1 cellular context compared by ENCODE assay signal in the genomic region with DNA sequence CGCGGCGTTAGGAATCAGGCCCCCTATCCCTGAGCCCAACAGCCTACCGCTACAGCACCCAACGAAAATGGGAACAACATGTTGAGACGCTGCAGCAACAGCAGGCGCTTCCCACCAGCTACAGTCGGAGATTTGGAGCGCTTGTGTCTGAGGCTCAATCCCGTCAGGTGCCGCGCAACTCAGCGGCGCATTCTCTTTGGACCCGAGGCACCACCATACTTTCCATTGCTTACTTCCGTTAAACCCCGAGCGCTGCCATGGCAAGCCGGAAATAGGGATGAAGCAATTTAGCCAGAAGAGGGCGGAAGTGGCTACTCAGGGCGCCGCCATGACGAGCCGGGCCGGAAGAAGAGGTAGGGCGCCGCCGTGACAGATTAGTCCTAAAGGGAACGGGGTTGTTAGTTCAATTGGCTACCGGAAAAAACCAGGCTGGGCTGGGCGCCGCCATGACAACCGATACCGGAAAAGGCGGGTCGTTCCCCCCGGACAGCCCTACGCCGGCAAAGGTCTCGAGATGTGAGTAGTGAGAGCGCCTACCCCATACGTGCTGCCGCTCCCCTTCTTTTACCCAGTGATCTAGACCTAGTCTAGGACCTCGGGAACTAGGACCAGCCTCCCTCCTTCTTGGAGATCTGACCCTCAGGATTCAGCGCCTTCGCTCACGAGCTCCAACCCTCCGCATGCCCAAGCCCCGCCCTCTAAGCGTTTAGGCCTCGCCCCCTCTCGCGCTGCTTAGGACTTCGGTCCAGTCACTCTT.
A peak's percentile ranks its signal among the peaks of the same experiment; 100 is the strongest.
TF ChIP-seq lines count a peak whose summit lies in the region.

Gene CHCHD5 (plus strand): TSS at position 476 of the 757 bp plus-strand sequence. CDS start 39 bp downstream, at position 515.

TF ChIP-seq in K562, 482 proteins besides CTCF, POLR2A, EP300 and RAD21 (continued from another document and continues in another):
- TF ChIP-seq, protein P1, sequence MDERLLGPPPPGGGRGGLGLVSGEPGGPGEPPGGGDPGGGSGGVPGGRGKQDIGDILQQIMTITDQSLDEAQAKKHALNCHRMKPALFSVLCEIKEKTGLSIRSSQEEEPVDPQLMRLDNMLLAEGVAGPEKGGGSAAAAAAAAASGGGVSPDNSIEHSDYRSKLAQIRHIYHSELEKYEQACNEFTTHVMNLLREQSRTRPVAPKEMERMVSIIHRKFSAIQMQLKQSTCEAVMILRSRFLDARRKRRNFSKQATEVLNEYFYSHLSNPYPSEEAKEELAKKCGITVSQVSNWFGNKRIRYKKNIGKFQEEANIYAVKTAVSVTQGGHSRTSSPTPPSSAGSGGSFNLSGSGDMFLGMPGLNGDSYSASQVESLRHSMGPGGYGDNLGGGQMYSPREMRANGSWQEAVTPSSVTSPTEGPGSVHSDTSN (CRISPR knock-in tag; IDR thresholded peaks at IDR 0.05; ENCODE audit: low read depth) = no peak
- TF ChIP-seq, protein P1 (tag; conservative IDR thresholded peaks at IDR 0.05; ENCODE audit: low read depth) = 0 out of 2 replicates have a peak, but pooled peaks have one; percentile 25
- TF ChIP-seq, protein P2, sequence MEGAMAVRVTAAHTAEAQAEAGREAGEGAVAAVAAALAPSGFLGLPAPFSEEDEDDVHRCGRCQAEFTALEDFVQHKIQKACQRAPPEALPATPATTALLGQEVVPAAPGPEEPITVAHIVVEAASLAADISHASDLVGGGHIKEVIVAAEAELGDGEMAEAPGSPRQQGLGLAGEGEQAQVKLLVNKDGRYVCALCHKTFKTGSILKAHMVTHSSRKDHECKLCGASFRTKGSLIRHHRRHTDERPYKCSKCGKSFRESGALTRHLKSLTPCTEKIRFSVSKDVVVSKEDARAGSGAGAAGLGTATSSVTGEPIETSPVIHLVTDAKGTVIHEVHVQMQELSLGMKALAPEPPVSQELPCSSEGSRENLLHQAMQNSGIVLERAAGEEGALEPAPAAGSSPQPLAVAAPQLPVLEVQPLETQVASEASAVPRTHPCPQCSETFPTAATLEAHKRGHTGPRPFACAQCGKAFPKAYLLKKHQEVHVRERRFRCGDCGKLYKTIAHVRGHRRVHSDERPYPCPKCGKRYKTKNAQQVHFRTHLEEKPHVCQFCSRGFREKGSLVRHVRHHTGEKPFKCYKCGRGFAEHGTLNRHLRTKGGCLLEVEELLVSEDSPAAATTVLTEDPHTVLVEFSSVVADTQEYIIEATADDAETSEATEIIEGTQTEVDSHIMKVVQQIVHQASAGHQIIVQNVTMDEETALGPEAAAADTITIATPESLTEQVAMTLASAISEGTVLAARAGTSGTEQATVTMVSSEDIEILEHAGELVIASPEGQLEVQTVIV (CRISPR knock-in tag; IDR thresholded peaks at IDR 0.05; ENCODE audit: borderline replicate concordance) = no peak
- TF ChIP-seq, protein P3, sequence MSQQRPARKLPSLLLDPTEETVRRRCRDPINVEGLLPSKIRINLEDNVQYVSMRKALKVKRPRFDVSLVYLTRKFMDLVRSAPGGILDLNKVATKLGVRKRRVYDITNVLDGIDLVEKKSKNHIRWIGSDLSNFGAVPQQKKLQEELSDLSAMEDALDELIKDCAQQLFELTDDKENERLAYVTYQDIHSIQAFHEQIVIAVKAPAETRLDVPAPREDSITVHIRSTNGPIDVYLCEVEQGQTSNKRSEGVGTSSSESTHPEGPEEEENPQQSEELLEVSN (IDR thresholded peaks at IDR 0.05; ENCODE audit: borderline replicate concordance in 1 of 2, extremely low read depth in 1 of 2, insufficient read depth in 1 of 2, insufficient read length in 1 of 2, low read depth in 1 of 2, low read length in 1 of 2, poor library complexity in 1 of 2, severe bottlenecking in 1 of 2) = peak; percentile 71 to 75
- TF ChIP-seq POLR2AphosphoS5 (IDR thresholded peaks at IDR 0.05; ENCODE audit: control insufficient read depth, insufficient read depth, low read depth, low read length) (peak; percentile 84), NRF1 (conservative IDR thresholded peaks at IDR 0.05 in 1 of 2, IDR thresholded peaks at IDR 0.05 in 1 of 2) (peak; percentile 83 to 86), KLF1 (tag; IDR thresholded peaks at IDR 0.05) (peak; percentile 64; the same call in 1 of the 2 replicates), MEF2A (IDR thresholded peaks at IDR 0.05; ENCODE audit: control insufficient read depth, low read depth, low read length) (peak; percentile 13; the same call in 1 of the 2 replicates), ZNF282 (CRISPR knock-in tag; IDR thresholded peaks at IDR 0.05) (no peak), POLR2B (IDR thresholded peaks at IDR 0.05; ENCODE audit: low read depth, partially characterized antibody) (peak; percentile 71), SNRNP70 (optimal IDR thresholded peaks at IDR 0.05; ENCODE audit: low read depth, low read length) (no peak), USF1 (CRISPR knock-in tag; IDR thresholded peaks at IDR 0.05) (peak; percentile 36; the same call in 1 of the 2 replicates), NONO (IDR thresholded peaks at IDR 0.05; ENCODE audit: low read depth in 2 of 2, low read length in 1 of 2) (0 out of 4 replicates have a peak, but pooled peaks of 1 of the 2 experiments have one; percentile 30), CBX1 (IDR thresholded peaks at IDR 0.05; ENCODE audit: low read depth) (no peak), ATF6 (CRISPR knock-in tag; IDR thresholded peaks at IDR 0.05) (peak; percentile 65; the same call in 1 of the 2 replicates), KDM5B (IDR thresholded peaks at IDR 0.05; ENCODE audit: insufficient replicate concordance, low read depth, low read length) (peak; percentile 78), BACH1 (tag; IDR thresholded peaks at IDR 0.05) (0 out of 2 replicates have a peak, but pooled peaks have one; percentile 50), TEAD1 (CRISPR knock-in tag; IDR thresholded peaks at IDR 0.05) (peak in 1 of 2 experiments; percentile 72; a peak in 2 of 4 replicates), ZNF696 (CRISPR knock-in tag; conservative IDR thresholded peaks at IDR 0.05) (no peak), ZNF589 (CRISPR knock-in tag; IDR thresholded peaks at IDR 0.05; ENCODE audit: low read depth) (peak; percentile 85), CEBPG (CRISPR knock-in tag; IDR thresholded peaks at IDR 0.05) (peak; percentile 97), CEBPG (tag; conservative IDR thresholded peaks at IDR 0.05 in 1 of 2, IDR thresholded peaks at IDR 0.05 in 1 of 2) (peak; percentile 94 to 97), FOXO4 (CRISPR knock-in tag; IDR thresholded peaks at IDR 0.05) (0 out of 2 replicates have a peak, but pooled peaks have one; percentile 14)
- TF ChIP-seq, protein P4, sequence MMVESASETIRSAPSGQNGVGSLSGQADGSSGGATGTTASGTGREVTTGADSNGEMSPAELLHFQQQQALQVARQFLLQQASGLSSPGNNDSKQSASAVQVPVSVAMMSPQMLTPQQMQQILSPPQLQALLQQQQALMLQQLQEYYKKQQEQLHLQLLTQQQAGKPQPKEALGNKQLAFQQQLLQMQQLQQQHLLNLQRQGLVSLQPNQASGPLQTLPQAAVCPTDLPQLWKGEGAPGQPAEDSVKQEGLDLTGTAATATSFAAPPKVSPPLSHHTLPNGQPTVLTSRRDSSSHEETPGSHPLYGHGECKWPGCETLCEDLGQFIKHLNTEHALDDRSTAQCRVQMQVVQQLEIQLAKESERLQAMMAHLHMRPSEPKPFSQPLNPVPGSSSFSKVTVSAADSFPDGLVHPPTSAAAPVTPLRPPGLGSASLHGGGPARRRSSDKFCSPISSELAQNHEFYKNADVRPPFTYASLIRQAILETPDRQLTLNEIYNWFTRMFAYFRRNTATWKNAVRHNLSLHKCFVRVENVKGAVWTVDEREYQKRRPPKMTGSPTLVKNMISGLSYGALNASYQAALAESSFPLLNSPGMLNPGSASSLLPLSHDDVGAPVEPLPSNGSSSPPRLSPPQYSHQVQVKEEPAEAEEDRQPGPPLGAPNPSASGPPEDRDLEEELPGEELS (CRISPR knock-in tag; IDR thresholded peaks at IDR 0.05; ENCODE audit: borderline replicate concordance) = peak; percentile 69; the same call in 1 of the 2 replicates
- TF ChIP-seq, protein P5, sequence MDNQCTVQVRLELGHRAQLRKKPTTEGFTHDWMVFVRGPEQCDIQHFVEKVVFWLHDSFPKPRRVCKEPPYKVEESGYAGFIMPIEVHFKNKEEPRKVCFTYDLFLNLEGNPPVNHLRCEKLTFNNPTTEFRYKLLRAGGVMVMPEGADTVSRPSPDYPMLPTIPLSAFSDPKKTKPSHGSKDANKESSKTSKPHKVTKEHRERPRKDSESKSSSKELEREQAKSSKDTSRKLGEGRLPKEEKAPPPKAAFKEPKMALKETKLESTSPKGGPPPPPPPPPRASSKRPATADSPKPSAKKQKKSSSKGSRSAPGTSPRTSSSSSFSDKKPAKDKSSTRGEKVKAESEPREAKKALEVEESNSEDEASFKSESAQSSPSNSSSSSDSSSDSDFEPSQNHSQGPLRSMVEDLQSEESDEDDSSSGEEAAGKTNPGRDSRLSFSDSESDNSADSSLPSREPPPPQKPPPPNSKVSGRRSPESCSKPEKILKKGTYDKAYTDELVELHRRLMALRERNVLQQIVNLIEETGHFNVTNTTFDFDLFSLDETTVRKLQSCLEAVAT (IDR thresholded peaks at IDR 0.05) = peak in 1 of 2 experiments; percentile 56; a peak in 1 of 4 replicates
- TF ChIP-seq, protein P6, sequence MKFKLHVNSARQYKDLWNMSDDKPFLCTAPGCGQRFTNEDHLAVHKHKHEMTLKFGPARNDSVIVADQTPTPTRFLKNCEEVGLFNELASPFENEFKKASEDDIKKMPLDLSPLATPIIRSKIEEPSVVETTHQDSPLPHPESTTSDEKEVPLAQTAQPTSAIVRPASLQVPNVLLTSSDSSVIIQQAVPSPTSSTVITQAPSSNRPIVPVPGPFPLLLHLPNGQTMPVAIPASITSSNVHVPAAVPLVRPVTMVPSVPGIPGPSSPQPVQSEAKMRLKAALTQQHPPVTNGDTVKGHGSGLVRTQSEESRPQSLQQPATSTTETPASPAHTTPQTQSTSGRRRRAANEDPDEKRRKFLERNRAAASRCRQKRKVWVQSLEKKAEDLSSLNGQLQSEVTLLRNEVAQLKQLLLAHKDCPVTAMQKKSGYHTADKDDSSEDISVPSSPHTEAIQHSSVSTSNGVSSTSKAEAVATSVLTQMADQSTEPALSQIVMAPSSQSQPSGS (CRISPR knock-in tag; IDR thresholded peaks at IDR 0.05) = no peak
- TF ChIP-seq, protein P7, sequence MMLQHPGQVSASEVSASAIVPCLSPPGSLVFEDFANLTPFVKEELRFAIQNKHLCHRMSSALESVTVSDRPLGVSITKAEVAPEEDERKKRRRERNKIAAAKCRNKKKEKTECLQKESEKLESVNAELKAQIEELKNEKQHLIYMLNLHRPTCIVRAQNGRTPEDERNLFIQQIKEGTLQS (IDR thresholded peaks at IDR 0.05) = peak; percentile 77
- TF ChIP-seq, protein P7 (CRISPR knock-in tag; conservative IDR thresholded peaks at IDR 0.05) = peak; percentile 96
- TF ChIP-seq, protein P8, sequence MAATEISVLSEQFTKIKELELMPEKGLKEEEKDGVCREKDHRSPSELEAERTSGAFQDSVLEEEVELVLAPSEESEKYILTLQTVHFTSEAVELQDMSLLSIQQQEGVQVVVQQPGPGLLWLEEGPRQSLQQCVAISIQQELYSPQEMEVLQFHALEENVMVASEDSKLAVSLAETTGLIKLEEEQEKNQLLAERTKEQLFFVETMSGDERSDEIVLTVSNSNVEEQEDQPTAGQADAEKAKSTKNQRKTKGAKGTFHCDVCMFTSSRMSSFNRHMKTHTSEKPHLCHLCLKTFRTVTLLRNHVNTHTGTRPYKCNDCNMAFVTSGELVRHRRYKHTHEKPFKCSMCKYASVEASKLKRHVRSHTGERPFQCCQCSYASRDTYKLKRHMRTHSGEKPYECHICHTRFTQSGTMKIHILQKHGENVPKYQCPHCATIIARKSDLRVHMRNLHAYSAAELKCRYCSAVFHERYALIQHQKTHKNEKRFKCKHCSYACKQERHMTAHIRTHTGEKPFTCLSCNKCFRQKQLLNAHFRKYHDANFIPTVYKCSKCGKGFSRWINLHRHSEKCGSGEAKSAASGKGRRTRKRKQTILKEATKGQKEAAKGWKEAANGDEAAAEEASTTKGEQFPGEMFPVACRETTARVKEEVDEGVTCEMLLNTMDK (IDR thresholded peaks at IDR 0.05; ENCODE audit: borderline replicate concordance, insufficient read depth, low read depth, low read length, poor library complexity, severe bottlenecking) = peak; percentile 69
